In the genomic region with DNA sequence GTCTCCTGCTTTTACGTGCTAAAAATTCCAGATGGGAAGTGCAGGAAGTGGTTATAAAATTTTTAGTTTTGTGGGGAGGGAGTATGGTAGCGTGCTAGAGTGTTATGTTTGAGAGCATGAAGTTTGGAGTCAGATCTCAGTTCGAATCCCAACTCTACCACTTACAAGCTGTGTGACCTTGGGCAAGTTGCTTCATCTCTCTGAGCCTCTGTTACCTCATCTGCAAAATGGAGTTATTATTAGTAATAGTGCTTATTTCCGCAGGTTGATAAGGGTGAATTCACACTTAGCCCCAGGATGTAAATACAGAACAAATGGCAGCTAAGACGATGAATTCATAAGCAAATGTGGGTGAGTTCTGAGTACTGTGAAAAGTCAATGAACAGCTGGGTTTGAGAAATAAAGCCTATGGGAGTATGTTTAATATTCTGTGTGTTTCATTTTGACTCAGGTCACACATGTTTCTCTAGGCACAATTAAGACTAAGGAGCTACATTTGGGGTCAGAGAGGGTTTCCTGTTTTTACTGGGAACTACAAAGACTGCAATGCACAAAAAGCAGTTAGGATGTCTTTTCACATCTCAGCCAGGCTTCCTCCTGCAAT, we compare ENCODE assay signal across 2 cellular contexts.
TF ChIP-seq lines count a peak whose summit lies in the region.

No MANE protein-coding gene starts in this region.

TF ChIP-seq in SK-N-SH, 30 proteins besides CTCF, POLR2A, EP300 and RAD21 (continued from another document):
- TF ChIP-seq, protein P1, sequence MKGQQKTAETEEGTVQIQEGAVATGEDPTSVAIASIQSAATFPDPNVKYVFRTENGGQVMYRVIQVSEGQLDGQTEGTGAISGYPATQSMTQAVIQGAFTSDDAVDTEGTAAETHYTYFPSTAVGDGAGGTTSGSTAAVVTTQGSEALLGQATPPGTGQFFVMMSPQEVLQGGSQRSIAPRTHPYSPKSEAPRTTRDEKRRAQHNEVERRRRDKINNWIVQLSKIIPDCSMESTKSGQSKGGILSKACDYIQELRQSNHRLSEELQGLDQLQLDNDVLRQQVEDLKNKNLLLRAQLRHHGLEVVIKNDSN (IDR thresholded peaks at IDR 0.05; ENCODE audit: borderline replicate concordance, low read depth), result no peak
- TF ChIP-seq, protein P2, sequence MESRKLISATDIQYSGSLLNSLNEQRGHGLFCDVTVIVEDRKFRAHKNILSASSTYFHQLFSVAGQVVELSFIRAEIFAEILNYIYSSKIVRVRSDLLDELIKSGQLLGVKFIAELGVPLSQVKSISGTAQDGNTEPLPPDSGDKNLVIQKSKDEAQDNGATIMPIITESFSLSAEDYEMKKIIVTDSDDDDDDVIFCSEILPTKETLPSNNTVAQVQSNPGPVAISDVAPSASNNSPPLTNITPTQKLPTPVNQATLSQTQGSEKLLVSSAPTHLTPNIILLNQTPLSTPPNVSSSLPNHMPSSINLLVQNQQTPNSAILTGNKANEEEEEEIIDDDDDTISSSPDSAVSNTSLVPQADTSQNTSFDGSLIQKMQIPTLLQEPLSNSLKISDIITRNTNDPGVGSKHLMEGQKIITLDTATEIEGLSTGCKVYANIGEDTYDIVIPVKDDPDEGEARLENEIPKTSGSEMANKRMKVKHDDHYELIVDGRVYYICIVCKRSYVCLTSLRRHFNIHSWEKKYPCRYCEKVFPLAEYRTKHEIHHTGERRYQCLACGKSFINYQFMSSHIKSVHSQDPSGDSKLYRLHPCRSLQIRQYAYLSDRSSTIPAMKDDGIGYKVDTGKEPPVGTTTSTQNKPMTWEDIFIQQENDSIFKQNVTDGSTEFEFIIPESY (IDR thresholded peaks at IDR 0.05; ENCODE audit: borderline replicate concordance, low read depth), result no peak

TF ChIP-seq in SK-N-SH treated with all-trans-retinoic acid at 6 μM for 48 hours, 23 proteins besides CTCF, POLR2A, EP300 and RAD21 (continued from another document):
- TF ChIP-seq, protein P3, sequence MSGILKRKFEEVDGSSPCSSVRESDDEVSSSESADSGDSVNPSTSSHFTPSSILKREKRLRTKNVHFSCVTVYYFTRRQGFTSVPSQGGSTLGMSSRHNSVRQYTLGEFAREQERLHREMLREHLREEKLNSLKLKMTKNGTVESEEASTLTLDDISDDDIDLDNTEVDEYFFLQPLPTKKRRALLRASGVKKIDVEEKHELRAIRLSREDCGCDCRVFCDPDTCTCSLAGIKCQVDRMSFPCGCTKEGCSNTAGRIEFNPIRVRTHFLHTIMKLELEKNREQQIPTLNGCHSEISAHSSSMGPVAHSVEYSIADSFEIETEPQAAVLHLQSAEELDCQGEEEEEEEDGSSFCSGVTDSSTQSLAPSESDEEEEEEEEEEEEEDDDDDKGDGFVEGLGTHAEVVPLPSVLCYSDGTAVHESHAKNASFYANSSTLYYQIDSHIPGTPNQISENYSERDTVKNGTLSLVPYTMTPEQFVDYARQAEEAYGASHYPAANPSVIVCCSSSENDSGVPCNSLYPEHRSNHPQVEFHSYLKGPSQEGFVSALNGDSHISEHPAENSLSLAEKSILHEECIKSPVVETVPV (CRISPR knock-in tag; IDR thresholded peaks at IDR 0.05), result no peak
- TF ChIP-seq SNAI2 (CRISPR knock-in tag; IDR thresholded peaks at IDR 0.05) (no peak), ZNF8 (CRISPR knock-in tag; IDR thresholded peaks at IDR 0.05) (no peak), OSR1 (CRISPR knock-in tag; IDR thresholded peaks at IDR 0.05) (no peak), ZFP3 (CRISPR knock-in tag; IDR thresholded peaks at IDR 0.05) (no peak), GLIS3 (CRISPR knock-in tag; IDR thresholded peaks at IDR 0.05) (no peak), ISL1 (CRISPR knock-in tag; IDR thresholded peaks at IDR 0.05) (no peak), PPARA (CRISPR knock-in tag; IDR thresholded peaks at IDR 0.05; ENCODE audit: borderline replicate concordance) (no peak)
- TF ChIP-seq, protein P4, sequence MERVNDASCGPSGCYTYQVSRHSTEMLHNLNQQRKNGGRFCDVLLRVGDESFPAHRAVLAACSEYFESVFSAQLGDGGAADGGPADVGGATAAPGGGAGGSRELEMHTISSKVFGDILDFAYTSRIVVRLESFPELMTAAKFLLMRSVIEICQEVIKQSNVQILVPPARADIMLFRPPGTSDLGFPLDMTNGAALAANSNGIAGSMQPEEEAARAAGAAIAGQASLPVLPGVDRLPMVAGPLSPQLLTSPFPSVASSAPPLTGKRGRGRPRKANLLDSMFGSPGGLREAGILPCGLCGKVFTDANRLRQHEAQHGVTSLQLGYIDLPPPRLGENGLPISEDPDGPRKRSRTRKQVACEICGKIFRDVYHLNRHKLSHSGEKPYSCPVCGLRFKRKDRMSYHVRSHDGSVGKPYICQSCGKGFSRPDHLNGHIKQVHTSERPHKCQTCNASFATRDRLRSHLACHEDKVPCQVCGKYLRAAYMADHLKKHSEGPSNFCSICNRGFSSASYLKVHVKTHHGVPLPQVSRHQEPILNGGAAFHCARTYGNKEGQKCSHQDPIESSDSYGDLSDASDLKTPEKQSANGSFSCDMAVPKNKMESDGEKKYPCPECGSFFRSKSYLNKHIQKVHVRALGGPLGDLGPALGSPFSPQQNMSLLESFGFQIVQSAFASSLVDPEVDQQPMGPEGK (CRISPR knock-in tag; IDR thresholded peaks at IDR 0.05; ENCODE audit: borderline replicate concordance), result no peak
TF ChIP-seq in SK-N-SH treated with all-trans-retinoic acid at 6 μM for 48 hours: peak in this region for 0.
